ENCODE assay signal across 20 cellular contexts in genomic region chr6:143401636-143402370, GRCh38. TPM values are rescaled to one million over a fixed set of nuclear protein-coding genes. Genes with fewer than 3 reads are reported as not detected.
DNase-seq lines count a peak whose midpoint lies in the region; ATAC-seq and TF ChIP-seq lines count a peak whose summit lies in the region.
"Had no signal": no experiment of that assay in that cellular context is flagged by ENCODE, and none has a peak within 500 bp of the region (broad histone marks: within the 10 kb centered on the region; RNA-seq: fewer than 3 reads in every experiment).

No MANE protein-coding gene starts in this region.

- H3K27ac Mint-ChIP-seq in GM23338: no peak overlapping the region
- peak overlapping the region; percentile 62 for H3K27ac Mint-ChIP-seq in dendritic cell treated with granulocyte-macrophage colony-stimulating factor and Interleukin-4, amounts not matched to agents 40 ng/mL and 50 ng/mL, for 4 days
- no peak overlapping the region for H3K27ac Mint-ChIP-seq in neural progenitor cell
- no peak overlapping the region for H3K27ac Mint-ChIP-seq in stimulated activated naive B cell treated with anti-CD40 and anti-IgM and Interleukin-4, amounts not matched to agents 10 μg/mL and 1 μg/mL and 100 μg/mL, for 72 hours
- no peak overlapping the region for H3K27ac Mint-ChIP-seq in activated naive CD4-positive, alpha-beta T cell treated with anti-CD3 and anti-CD28 coated beads for 36 hours
- H3K27ac Mint-ChIP-seq: CD14-positive monocyte, IgD-negative memory B cell had no signal

- no peak for ATAC-seq in GM23338
- no peak for ATAC-seq in RWPE2 (ENCODE audit: low read depth)
- no peak for ATAC-seq in stimulated activated naive B cell treated with anti-CD40 and anti-IgM and Interleukin-4, amounts not matched to agents 10 μg/mL and 1 μg/mL and 100 μg/mL, for 72 hours (replicated peaks)
- no peak for ATAC-seq in stimulated activated naive CD8-positive, alpha-beta T cell treated with anti-CD3 and anti-CD28 coated beads, Interleukin-15, Interleukin-2, amounts not matched to agents 100 U/mL and 50 U/mL, for 24 hours
- ATAC-seq in HG03520 (IDR thresholded peaks at IDR 0.05; ENCODE audit: unreplicated experiment): no peak
- ATAC-seq: Panc1, SK-N-SH treated with all-trans-retinoic acid at 6 μM for 48 hours had no signal

- 0 out of 2 replicates have a peak overlapping the region, but pooled peaks have one; percentile 17 for H3K4me2 ChIP-seq in GM23338
- peak overlapping the region; percentile 13 for H3K4me2 ChIP-seq in neural progenitor cell

- H3K9ac ChIP-seq in neural progenitor cell: no peak overlapping the region

- DNase-seq in GM23338 (ENCODE audit: low spot score) (no peak), RWPE2 (ENCODE audit: low spot score) (no peak), neural progenitor cell (ENCODE audit: low spot score) (no peak)
- no peak for DNase-seq in stimulated activated naive B cell treated with anti-CD40 and anti-IgM and Interleukin-4, amounts not matched to agents 10 μg/mL and 1 μg/mL and 100 μg/mL, for 72 hours
- no peak for DNase-seq in stimulated activated naive CD8-positive, alpha-beta T cell treated with anti-CD3 and anti-CD28 coated beads, Interleukin-15, Interleukin-2, amounts not matched to agents 100 U/mL and 50 U/mL, for 24 hours
- DNase-seq in activated naive CD4-positive, alpha-beta T cell treated with anti-CD3 and anti-CD28 coated beads for 36 hours: no peak
- DNase-seq: COR-L47, H7, MV-4-11, NCI-H1417, NCI-H2029 treated with DMSO at 0.1 percent for 48 hours, NCI-H524, SHP77 had no signal

- H3K27ac ChIP-seq in GM23338 (ENCODE audit: low read depth) (no peak overlapping the region), RWPE2 (ENCODE audit: poor library complexity, severe bottlenecking) (peak overlapping the region; percentile 95), neural progenitor cell (no peak overlapping the region)
- H3K27ac ChIP-seq: HL-60 had no signal

- no peaks in the 10 kb centered on the region for H3K9me2 ChIP-seq in GM23338 (ENCODE audit: insufficient read depth)

- CTCF ChIA-PET in activated naive CD4-positive, alpha-beta T cell treated with anti-CD3 and anti-CD28 coated beads for 36 hours (lab: Charles Lee): interaction anchor here (1.4 kb wide), 1 partner anchor 26 kb away, joined by 5 read pairs; no protein-coding TSS in a partner anchor

- no peaks in the 10 kb centered on the region for H3F3A ChIP-seq in GM23338 (replicated peaks; ENCODE audit: low read depth)
- H3F3A ChIP-seq in neural progenitor cell (ENCODE audit: low read depth): no peaks in the 10 kb centered on the region

- intact Hi-C loops in dendritic cell treated with granulocyte-macrophage colony-stimulating factor and Interleukin-4, amounts not matched to agents 40 ng/mL and 50 ng/mL, for 4 days (cut with micrococcal nuclease): no loop called here
- intact Hi-C loops in activated naive CD4-positive, alpha-beta T cell treated with anti-CD3 and anti-CD28 coated beads for 36 hours (cut with micrococcal nuclease): no loop called here

- no peaks in the 10 kb centered on the region for H3K79me2 ChIP-seq in GM23338 (replicated peaks; ENCODE audit: insufficient read depth)
- no peaks in the 10 kb centered on the region for H3K79me2 ChIP-seq in neural progenitor cell (ENCODE audit: low read depth)

- no peaks in the 10 kb centered on the region for H3K9me3 Mint-ChIP-seq in GM23338
- H3K9me3 Mint-ChIP-seq in dendritic cell treated with granulocyte-macrophage colony-stimulating factor and Interleukin-4, amounts not matched to agents 40 ng/mL and 50 ng/mL, for 4 days: no peaks in the 10 kb centered on the region
- H3K9me3 Mint-ChIP-seq in neural progenitor cell: no peaks in the 10 kb centered on the region
- no peaks in the 10 kb centered on the region for H3K9me3 Mint-ChIP-seq in stimulated activated naive B cell treated with anti-CD40 and anti-IgM and Interleukin-4, amounts not matched to agents 10 μg/mL and 1 μg/mL and 100 μg/mL, for 72 hours
- H3K9me3 Mint-ChIP-seq in activated naive CD4-positive, alpha-beta T cell treated with anti-CD3 and anti-CD28 coated beads for 36 hours: no peaks in the 10 kb centered on the region
- H3K9me3 Mint-ChIP-seq: CD14-positive monocyte, IgD-negative memory B cell had no signal

- H3K9me3 ChIP-seq in RWPE2 (ENCODE audit: severe bottlenecking) (no peaks in the 10 kb centered on the region), neural progenitor cell (ENCODE audit: low read depth) (no peaks in the 10 kb centered on the region)

- H3K27me3 Mint-ChIP-seq in GM23338 (ENCODE audit: insufficient read depth, low read depth, poor library complexity) (no peaks in the 10 kb centered on the region), neural progenitor cell (ENCODE audit: insufficient read depth, low read depth) (no peaks in the 10 kb centered on the region)
- peaks cover 1% of the 10 kb centered on the region for H3K27me3 Mint-ChIP-seq in dendritic cell treated with granulocyte-macrophage colony-stimulating factor and Interleukin-4, amounts not matched to agents 40 ng/mL and 50 ng/mL, for 4 days
- no peaks in the 10 kb centered on the region for H3K27me3 Mint-ChIP-seq in stimulated activated naive B cell treated with anti-CD40 and anti-IgM and Interleukin-4, amounts not matched to agents 10 μg/mL and 1 μg/mL and 100 μg/mL, for 72 hours
- no peaks in the 10 kb centered on the region for H3K27me3 Mint-ChIP-seq in activated naive CD4-positive, alpha-beta T cell treated with anti-CD3 and anti-CD28 coated beads for 36 hours (ENCODE audit: low read depth)

- H2AFZ ChIP-seq in GM23338 (peak overlapping the region; percentile 84), neural progenitor cell (replicated peaks) (peak overlapping the region; percentile 96)

- no peaks in the 10 kb centered on the region for H4K20me1 ChIP-seq in GM23338 (replicated peaks; ENCODE audit: insufficient read depth)
- no peaks in the 10 kb centered on the region for H4K20me1 ChIP-seq in neural progenitor cell (ENCODE audit: low read depth)

- H3K27me3 ChIP-seq in GM23338 (ENCODE audit: insufficient read depth): no peaks in the 10 kb centered on the region
- no peaks in the 10 kb centered on the region for H3K27me3 ChIP-seq in RWPE2 (ENCODE audit: insufficient read depth, poor library complexity, severe bottlenecking)
- H3K27me3 ChIP-seq in neural progenitor cell: no peaks in the 10 kb centered on the region

- TF ChIP-seq CTCF in GM23338 (conservative IDR thresholded peaks at IDR 0.05; ENCODE audit: low read depth in 2 of 2) (no peak), RWPE2 (IDR thresholded peaks at IDR 0.05; ENCODE audit: poor library complexity, severe bottlenecking) (no peak), neural progenitor cell (IDR thresholded peaks at IDR 0.05) (no peak)

- H3K4me3 ChIP-seq in GM23338 (no peak overlapping the region), RWPE2 (ENCODE audit: severe bottlenecking) (no peak overlapping the region), neural progenitor cell (no peak overlapping the region)

- H3K4me1 Mint-ChIP-seq in GM23338: peaks cover 39% of the 10 kb centered on the region
- H3K4me1 Mint-ChIP-seq in dendritic cell treated with granulocyte-macrophage colony-stimulating factor and Interleukin-4, amounts not matched to agents 40 ng/mL and 50 ng/mL, for 4 days (ENCODE audit: low read depth): peaks cover 23% of the 10 kb centered on the region
- peaks cover 17% of the 10 kb centered on the region for H3K4me1 Mint-ChIP-seq in neural progenitor cell
- H3K4me1 Mint-ChIP-seq in stimulated activated naive B cell treated with anti-CD40 and anti-IgM and Interleukin-4, amounts not matched to agents 10 μg/mL and 1 μg/mL and 100 μg/mL, for 72 hours: peaks cover 9 to 10% of the 10 kb centered on the region in 2 donors
- peaks cover 18% of the 10 kb centered on the region for H3K4me1 Mint-ChIP-seq in activated naive CD4-positive, alpha-beta T cell treated with anti-CD3 and anti-CD28 coated beads for 36 hours (ENCODE audit: low read depth)

- H3K4me1 ChIP-seq in GM23338 (ENCODE audit: insufficient read depth) (peaks cover 47% of the 10 kb centered on the region), RWPE2 (ENCODE audit: insufficient read depth, poor library complexity, severe bottlenecking) (peaks cover 50% of the 10 kb centered on the region), neural progenitor cell (peaks cover 15% of the 10 kb centered on the region)

- H3K4me3 Mint-ChIP-seq in GM23338 (no peak overlapping the region), neural progenitor cell (no peak overlapping the region)
- H3K4me3 Mint-ChIP-seq in dendritic cell treated with granulocyte-macrophage colony-stimulating factor and Interleukin-4, amounts not matched to agents 40 ng/mL and 50 ng/mL, for 4 days: no peak overlapping the region
- H3K4me3 Mint-ChIP-seq in stimulated activated naive B cell treated with anti-CD40 and anti-IgM and Interleukin-4, amounts not matched to agents 10 μg/mL and 1 μg/mL and 100 μg/mL, for 72 hours: no peak overlapping the region
- no peak overlapping the region for H3K4me3 Mint-ChIP-seq in activated naive CD4-positive, alpha-beta T cell treated with anti-CD3 and anti-CD28 coated beads for 36 hours
- H3K4me3 Mint-ChIP-seq: CD14-positive monocyte, IgD-negative memory B cell had no signal

- H3K36me3 Mint-ChIP-seq in GM23338 (ENCODE audit: low read depth): no peaks in the 10 kb centered on the region
- H3K36me3 Mint-ChIP-seq in dendritic cell treated with granulocyte-macrophage colony-stimulating factor and Interleukin-4, amounts not matched to agents 40 ng/mL and 50 ng/mL, for 4 days (ENCODE audit: low read depth): no peaks in the 10 kb centered on the region
- H3K36me3 Mint-ChIP-seq in neural progenitor cell: no peaks in the 10 kb centered on the region
- H3K36me3 Mint-ChIP-seq in stimulated activated naive B cell treated with anti-CD40 and anti-IgM and Interleukin-4, amounts not matched to agents 10 μg/mL and 1 μg/mL and 100 μg/mL, for 72 hours: no peaks in the 10 kb centered on the region
- no peaks in the 10 kb centered on the region for H3K36me3 Mint-ChIP-seq in activated naive CD4-positive, alpha-beta T cell treated with anti-CD3 and anti-CD28 coated beads for 36 hours (ENCODE audit: low read depth)
- H3K36me3 Mint-ChIP-seq: CD14-positive monocyte, IgD-negative memory B cell had no signal

- H3K36me3 ChIP-seq in GM23338 (ENCODE audit: insufficient read depth) (no peaks in the 10 kb centered on the region), RWPE2 (ENCODE audit: low read depth) (no peaks in the 10 kb centered on the region), neural progenitor cell (no peaks in the 10 kb centered on the region)

TF ChIP-seq in GM23338, 12 proteins besides CTCF, POLR2A, EP300 and RAD21 (continues in another document):
- TF ChIP-seq STAT1 (IDR thresholded peaks at IDR 0.05; ENCODE audit: unreplicated experiment): no peak

RNA-seq across cellular contexts. Expression of gene ADAT2, which starts 48.7 kb away (rescaled TPM):
- 10.8 and 13.7 TPM in 2 replicates for total RNA-seq in GM23338 (2014; rRNA removed; shearing (Covaris generic))
- polyA plus RNA-seq in GM23338 (2016; fragmentation: Nextera tagmentation; extraction: Ambion mirVana): 6.9 and 7.4 TPM in 2 replicates
- total RNA-seq in neural progenitor cell (ENCODE audit: low replicate concordance): 12.2 and 17.8 TPM in 2 replicates
- 10 to 100 TPM; 36.8 to 39.5 TPM for total RNA-seq in activated naive CD4-positive, alpha-beta T cell treated with anti-CD3 and anti-CD28 coated beads for 36 hours

RNA-seq across cellular contexts. Expression of gene PEX3, which starts 48.8 kb away (rescaled TPM):
- 13.8 and 16.4 TPM in 2 replicates for total RNA-seq in GM23338 (2014; rRNA removed; shearing (Covaris generic))
- polyA plus RNA-seq in GM23338 (2016; fragmentation: Nextera tagmentation; extraction: Ambion mirVana): 19.4 and 22.7 TPM in 2 replicates
- total RNA-seq in neural progenitor cell (ENCODE audit: low replicate concordance): 12.0 and 25.5 TPM in 2 replicates
- 10 to 100 TPM; 10.8 to 11.9 TPM for total RNA-seq in activated naive CD4-positive, alpha-beta T cell treated with anti-CD3 and anti-CD28 coated beads for 36 hours
